In the genomic region with DNA sequence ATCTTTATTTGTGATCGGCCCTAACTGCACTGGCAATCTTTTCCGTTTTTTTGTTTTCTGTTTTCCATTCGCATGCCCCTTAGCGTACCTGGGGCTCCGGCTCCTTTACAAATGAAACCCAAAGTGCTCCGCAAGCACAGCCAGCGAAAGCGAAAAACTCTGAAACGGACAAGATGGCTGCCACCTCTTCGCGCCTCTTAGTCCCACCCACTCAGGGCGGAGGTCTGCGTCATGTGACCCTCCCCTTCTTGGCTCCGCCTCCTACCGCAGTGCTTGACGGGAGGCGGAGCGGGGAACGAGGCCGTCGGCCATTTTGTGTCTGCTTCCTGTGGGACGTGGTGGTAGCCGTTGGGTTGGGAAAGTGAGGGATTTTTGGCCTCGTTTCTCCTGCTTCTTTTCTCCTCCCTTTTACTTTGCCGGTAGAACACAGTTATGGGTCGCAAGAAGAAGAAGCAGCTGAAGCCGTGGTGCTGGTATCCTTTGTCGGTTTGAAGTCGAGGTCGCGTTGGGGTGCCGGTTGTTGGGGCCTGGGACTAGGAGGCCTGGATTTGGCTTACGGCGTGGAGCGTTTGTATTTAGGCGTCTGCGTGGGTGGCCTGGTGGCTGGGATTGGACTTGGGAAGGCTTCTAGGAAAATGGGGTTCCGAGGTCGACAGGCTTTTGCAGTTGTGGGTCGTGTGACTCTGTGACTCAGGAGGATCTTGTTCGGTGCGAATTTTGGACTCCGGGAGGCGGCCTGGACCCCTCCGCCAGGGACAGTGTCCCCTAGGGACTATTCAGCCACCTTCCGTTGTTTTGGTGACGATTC, we compare ENCODE assay signal across 8 cellular contexts. TPM values are rescaled to one million over a fixed set of nuclear protein-coding genes. Genes with fewer than 3 reads are reported as not detected.
DNase-seq lines count a peak whose midpoint lies in the region; ATAC-seq and TF ChIP-seq lines count a peak whose summit lies in the region.

A gene (plus strand): TSS at position 304 of the 808 bp plus-strand sequence. CDS start 129 bp downstream, at position 433.

- peak; percentile 91 for DNase-seq in DMS114 treated with DMSO at 0.1 percent for 48 hours (lab: John Stamatoyannopoulos, UW; ENCODE audit: unreplicated experiment)
- DNase-seq in KBM-7: peak; percentile 97
- DNase-seq in activated T-cell treated with anti-CD3 and anti-CD28 coated beads, Interleukin-2, amount 50 U/mL, for 24 hours: peak; percentile 96
- peak; percentile 98 to 99 for DNase-seq in erythroblast (lab: John Stamatoyannopoulos, UW)
- DNase-seq in stimulated activated CD8-positive, alpha-beta memory T cell treated with anti-CD3 and anti-CD28 coated beads, Interleukin-4, amount 100 ng/mL, for 48 hours: peak; percentile 96

- peak within 1 kb of the TSS; percentile 99 for H3K27ac Mint-ChIP-seq in activated T-cell treated with anti-CD3 and anti-CD28 coated beads, Interleukin-2, amount 50 U/mL, for 24 hours

- TF ChIP-seq POLR2A in erythroblast (IDR thresholded peaks at IDR 0.05; ENCODE audit: low read length): peak; percentile 99

- in situ Hi-C loops in KBM-7 (cut with MboI; ENCODE audit: low pct_unique_long_range_greater_than_20kb, low sequenced_read_pairs): no loop called here

- no peaks in the 10 kb centered on the region for H3K9me3 ChIP-seq in mucosa of rectum (ENCODE audit: control insufficient read depth in 2 of 2, low read length in 2 of 2)

- H3K27me3 Mint-ChIP-seq in activated T-cell treated with anti-CD3 and anti-CD28 coated beads, Interleukin-2, amount 50 U/mL, for 24 hours: no peaks in the 10 kb centered on the region

- peaks cover 55% of the 10 kb centered on the region for H3K36me3 Mint-ChIP-seq in activated T-cell treated with anti-CD3 and anti-CD28 coated beads, Interleukin-2, amount 50 U/mL, for 24 hours (ENCODE audit: low read depth)

- H3K27ac ChIP-seq in mucosa of rectum (ENCODE audit: low read depth in 2 of 2, low read length in 2 of 2): peak within 1 kb of the TSS; percentile 99

- peaks cover 15 to 18% of the 10 kb centered on the region in 2 donors for H3K4me1 ChIP-seq in mucosa of rectum (ENCODE audit: control insufficient read depth in 2 of 2, insufficient read depth in 2 of 2, low read length in 2 of 2)

- H3K4me3 Mint-ChIP-seq in activated T-cell treated with anti-CD3 and anti-CD28 coated beads, Interleukin-2, amount 50 U/mL, for 24 hours: peak within 1 kb of the TSS; percentile 98

- no peaks in the 10 kb centered on the region for H3K9me3 Mint-ChIP-seq in activated T-cell treated with anti-CD3 and anti-CD28 coated beads, Interleukin-2, amount 50 U/mL, for 24 hours

- H3K27me3 ChIP-seq in mucosa of rectum (ENCODE audit: control insufficient read depth in 2 of 2, insufficient read depth in 2 of 2, low read length in 2 of 2): no peaks in the 10 kb centered on the region

- ATAC-seq in GM21619 (IDR thresholded peaks at IDR 0.05; ENCODE audit: unreplicated experiment): peak; percentile 82

- H3K4me3 ChIP-seq in mucosa of rectum (ENCODE audit: low read length in 2 of 2): peak within 1 kb of the TSS; percentile 99 to 100

- peaks cover 15 to 16% of the 10 kb centered on the region in 2 donors for H3K36me3 ChIP-seq in mucosa of rectum (ENCODE audit: control insufficient read depth in 2 of 2, insufficient read depth in 2 of 2, low read length in 2 of 2)

- H3K9ac ChIP-seq in mucosa of rectum (ENCODE audit: low read depth in 1 of 2, low read length in 2 of 2): peak within 1 kb of the TSS; percentile 100

- H3K4me1 Mint-ChIP-seq in activated T-cell treated with anti-CD3 and anti-CD28 coated beads, Interleukin-2, amount 50 U/mL, for 24 hours (ENCODE audit: low read depth): peaks cover 36% of the 10 kb centered on the region

TF ChIP-seq in PFSK-1, 5 proteins besides CTCF, POLR2A, EP300 and RAD21:
- TF ChIP-seq, protein P1, sequence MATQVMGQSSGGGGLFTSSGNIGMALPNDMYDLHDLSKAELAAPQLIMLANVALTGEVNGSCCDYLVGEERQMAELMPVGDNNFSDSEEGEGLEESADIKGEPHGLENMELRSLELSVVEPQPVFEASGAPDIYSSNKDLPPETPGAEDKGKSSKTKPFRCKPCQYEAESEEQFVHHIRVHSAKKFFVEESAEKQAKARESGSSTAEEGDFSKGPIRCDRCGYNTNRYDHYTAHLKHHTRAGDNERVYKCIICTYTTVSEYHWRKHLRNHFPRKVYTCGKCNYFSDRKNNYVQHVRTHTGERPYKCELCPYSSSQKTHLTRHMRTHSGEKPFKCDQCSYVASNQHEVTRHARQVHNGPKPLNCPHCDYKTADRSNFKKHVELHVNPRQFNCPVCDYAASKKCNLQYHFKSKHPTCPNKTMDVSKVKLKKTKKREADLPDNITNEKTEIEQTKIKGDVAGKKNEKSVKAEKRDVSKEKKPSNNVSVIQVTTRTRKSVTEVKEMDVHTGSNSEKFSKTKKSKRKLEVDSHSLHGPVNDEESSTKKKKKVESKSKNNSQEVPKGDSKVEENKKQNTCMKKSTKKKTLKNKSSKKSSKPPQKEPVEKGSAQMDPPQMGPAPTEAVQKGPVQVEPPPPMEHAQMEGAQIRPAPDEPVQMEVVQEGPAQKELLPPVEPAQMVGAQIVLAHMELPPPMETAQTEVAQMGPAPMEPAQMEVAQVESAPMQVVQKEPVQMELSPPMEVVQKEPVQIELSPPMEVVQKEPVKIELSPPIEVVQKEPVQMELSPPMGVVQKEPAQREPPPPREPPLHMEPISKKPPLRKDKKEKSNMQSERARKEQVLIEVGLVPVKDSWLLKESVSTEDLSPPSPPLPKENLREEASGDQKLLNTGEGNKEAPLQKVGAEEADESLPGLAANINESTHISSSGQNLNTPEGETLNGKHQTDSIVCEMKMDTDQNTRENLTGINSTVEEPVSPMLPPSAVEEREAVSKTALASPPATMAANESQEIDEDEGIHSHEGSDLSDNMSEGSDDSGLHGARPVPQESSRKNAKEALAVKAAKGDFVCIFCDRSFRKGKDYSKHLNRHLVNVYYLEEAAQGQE (IDR thresholded peaks at IDR 0.05; ENCODE audit: insufficient read depth in 1 of 2, low read depth in 2 of 2, low read length in 2 of 2): peak; percentile 58 to 59; a peak in 3 of 4 replicates
- TF ChIP-seq TAF1 (IDR thresholded peaks at IDR 0.05; ENCODE audit: borderline replicate concordance, insufficient read depth, low read length) (peak; percentile 98), POLR2AphosphoS5 (IDR thresholded peaks at IDR 0.05; ENCODE audit: low read depth, low read length) (peak; percentile 98), FOXP2 (optimal IDR thresholded peaks at IDR 0.05; ENCODE audit: borderline replicate concordance, extremely low read depth, extremely low read length, insufficient read depth) (peak; percentile 45), SIN3A (IDR thresholded peaks at IDR 0.05; ENCODE audit: borderline replicate concordance, insufficient read depth, low read length) (no peak; the same call in 1 of the 2 replicates)

RNA-seq across cellular contexts. Expression of the gene that starts here (rescaled TPM):
- 91.8 TPM for polyA plus RNA-seq in PFSK-1 (2012; ENCODE audit: insufficient read length, low read depth)

Comparison
In these comparisons a context has a peak if more than half of its experiments do, and no peak if none do; other contexts are left out.
1. Peak in every context shown above with its lines: DNase-seq, ATAC-seq, H3K4me3 ChIP-seq and H3K27ac ChIP-seq.